Comparison of ENCODE assay signal across 8 cellular contexts in genomic region chr12:49763006-49763591, GRCh38. TPM values are rescaled to one million over a fixed set of nuclear protein-coding genes. Genes with fewer than 3 reads are reported as not detected.
DNase-seq lines count a peak whose midpoint lies in the region; ATAC-seq and TF ChIP-seq lines count a peak whose summit lies in the region.

No MANE protein-coding gene starts in this region.

- no peaks in the 10 kb centered on the region; the same call in 1 of the 2 replicates for H3K79me2 ChIP-seq in HCT116 (ENCODE audit: insufficient read depth, low read length)

- CTCF ChIA-PET in BJ (lab: Yijun Ruan, JAX) (interaction anchor here (0.8 to 3.1 kb wide), 10 partner anchors 10 to 76 kb away, joined by 3 to 19 read pairs (median 6); partner anchors contain the start of gene TMBIM6), HCT116 (lab: Charles Lee) (interaction anchor here (1.3 to 1.6 kb wide), 3 partner anchors 15 to 76 kb away, joined by 3 to 9 read pairs (median 7); partner anchors contain the start of gene TMBIM6)

- H3K36me3 ChIP-seq in BJ (ENCODE audit: control insufficient read depth, insufficient read depth, low read length) = peaks cover 37% of the 10 kb centered on the region
- H3K36me3 ChIP-seq in HCT116 (ENCODE audit: control insufficient read depth in 1 of 2, insufficient read depth in 2 of 2, low read length in 2 of 2) = peaks cover 45 to 56% of the 10 kb centered on the region in 2 experiments

- no peak overlapping the region for H3K4me2 ChIP-seq in HCT116 (ENCODE audit: low read length)

- H3K27ac Mint-ChIP-seq in activated naive CD4-positive, alpha-beta T cell treated with anti-CD3 and anti-CD28 coated beads, Interleukin-2, amount 50 U/mL, for 72 hours = peak overlapping the region; percentile 36 to 68

- peak; percentile 86 for TF ChIP-seq CTCF in BJ (IDR thresholded peaks at IDR 0.05; ENCODE audit: insufficient read depth, low read depth, low read length)
- peak; percentile 46 to 83 (median 75); a peak in 5 of 6 replicates for TF ChIP-seq CTCF in HCT116 (IDR thresholded peaks at IDR 0.05 in 2 of 3, conservative IDR thresholded peaks at IDR 0.05 in 1 of 3; ENCODE audit: borderline replicate concordance in 1 of 3, insufficient read depth in 1 of 3, low read depth in 2 of 3, low read length in 2 of 3)

- peaks cover 26 to 47% of the 10 kb centered on the region in 2 donors for H3K36me3 Mint-ChIP-seq in activated naive CD4-positive, alpha-beta T cell treated with anti-CD3 and anti-CD28 coated beads, Interleukin-2, amount 50 U/mL, for 72 hours

- DNase-seq in BJ (ENCODE audit: low read depth) (no peak), HCT116 (ENCODE audit: low read depth, low spot score) (no peak), SW480 (ENCODE audit: low spot score) (peak; percentile 33), left cardiac atrium (peak; percentile 78), sciatic nerve (ENCODE audit: low spot score) (peak; percentile 86)
- peak; percentile 63 to 83 for DNase-seq in activated naive CD4-positive, alpha-beta T cell treated with anti-CD3 and anti-CD28 coated beads, Interleukin-2, amount 50 U/mL, for 72 hours (ENCODE audit: low spot score in 2 of 2)

- POLR2A ChIA-PET in BJ (lab: Charles Lee) (no interaction called here), HCT116 (lab: Charles Lee) (interaction anchor here (3.1 kb wide), 1 partner anchor 22 kb away, joined by 11 read pairs; the partner anchor contains the start of gene TMBIM6)

- no peaks in the 10 kb centered on the region for H3K9me3 ChIP-seq in HCT116 (ENCODE audit: control insufficient read depth in 1 of 2, insufficient read depth in 1 of 2, low read depth in 1 of 2, low read length in 2 of 2)

- no peak overlapping the region for H3K4me3 ChIP-seq in BJ (ENCODE audit: low read depth, low read length)
- no peak overlapping the region for H3K4me3 ChIP-seq in HCT116 (replicated peaks in 1 of 2; ENCODE audit: low read depth in 1 of 2, low read length in 2 of 2)

- peaks cover 3% of the 10 kb centered on the region; the same call in 1 of the 2 replicates for H4K20me1 ChIP-seq in HCT116 (ENCODE audit: insufficient read depth)

- RAD21 ChIA-PET in HCT116 (lab: Charles Lee; ENCODE audit: low non-redundant PET in 1 of 2, low total read pairs in 2 of 2, uncharacterized antibody in 2 of 2, unreplicated experiment in 2 of 2) = no interaction called here

- no peak for TF ChIP-seq POLR2A in HCT116 (IDR thresholded peaks at IDR 0.05; ENCODE audit: borderline replicate concordance, extremely low read depth, insufficient read depth, insufficient read length)

- peak; percentile 17; the same call in 1 of the 2 replicates for TF ChIP-seq RAD21 in HCT116 (IDR thresholded peaks at IDR 0.05; ENCODE audit: low read depth)

- TSS peak; percentile 37 for BruUV-seq in HCT116 (replicated peaks; lab: Mats Ljungman, UMichigan)

- H3K27me3 ChIP-seq in BJ (ENCODE audit: control insufficient read depth, insufficient read depth, low read length) (no peaks in the 10 kb centered on the region), HCT116 (ENCODE audit: insufficient read depth, low read length) (no peaks in the 10 kb centered on the region)

- intact Hi-C loops in HCT116 (cut with micrococcal nuclease) (no loop called here), left cardiac atrium (cut with DNase I) (no loop called here), sciatic nerve (cut with DNase I) (no loop called here)

- no peak overlapping the region for H3K27ac ChIP-seq in HCT116 (ENCODE audit: low read depth, low read length)

- H2AFZ ChIP-seq in HCT116 (ENCODE audit: low read depth, low read length, poor library complexity, severe bottlenecking) = no peak overlapping the region

- no peak overlapping the region for H3K9ac ChIP-seq in HCT116 (ENCODE audit: low read length)

- H3K9me3 Mint-ChIP-seq in activated naive CD4-positive, alpha-beta T cell treated with anti-CD3 and anti-CD28 coated beads, Interleukin-2, amount 50 U/mL, for 72 hours = no peaks in the 10 kb centered on the region

- no peaks in the 10 kb centered on the region for H3K9me2 ChIP-seq in HCT116 (ENCODE audit: insufficient read depth)

- no peaks in the 10 kb centered on the region for H3K4me1 ChIP-seq in HCT116 (ENCODE audit: control insufficient read depth in 1 of 2, insufficient read depth in 2 of 2, low read length in 2 of 2)

- ATAC-seq in HCT116 (peak; percentile 90), left cardiac atrium (peak; percentile 58 to 69), sciatic nerve (peak; percentile 77), HG03108 (IDR thresholded peaks at IDR 0.05; ENCODE audit: unreplicated experiment) (no peak), GM19463 (IDR thresholded peaks at IDR 0.05; ENCODE audit: unreplicated experiment) (no peak)
- peak; percentile 55 to 60 for ATAC-seq in activated naive CD4-positive, alpha-beta T cell treated with anti-CD3 and anti-CD28 coated beads, Interleukin-2, amount 50 U/mL, for 72 hours

TF ChIP-seq in HCT116, 20 proteins besides CTCF, POLR2A, EP300 and RAD21:
- TF ChIP-seq SRF (IDR thresholded peaks at IDR 0.05; ENCODE audit: low read depth) (no peak), CBX3 (IDR thresholded peaks at IDR 0.05; ENCODE audit: low read depth) (no peak), REST (IDR thresholded peaks at IDR 0.05; ENCODE audit: low read depth) (no peak), CEBPB (IDR thresholded peaks at IDR 0.05; ENCODE audit: low read depth) (no peak), EGR1 (IDR thresholded peaks at IDR 0.05; ENCODE audit: low read depth) (no peak), ELF1 (IDR thresholded peaks at IDR 0.05; ENCODE audit: borderline replicate concordance, low read depth) (no peak), ZBTB33 (IDR thresholded peaks at IDR 0.05; ENCODE audit: extremely low read depth, insufficient replicate concordance, low read length) (no peak), TCF7L2 (IDR thresholded peaks at IDR 0.05; ENCODE audit: borderline replicate concordance, extremely low read depth, insufficient read depth, insufficient read length) (no peak), JUND (IDR thresholded peaks at IDR 0.05) (no peak), ZFX (IDR thresholded peaks at IDR 0.05) (no peak)
- TF ChIP-seq, protein P1, sequence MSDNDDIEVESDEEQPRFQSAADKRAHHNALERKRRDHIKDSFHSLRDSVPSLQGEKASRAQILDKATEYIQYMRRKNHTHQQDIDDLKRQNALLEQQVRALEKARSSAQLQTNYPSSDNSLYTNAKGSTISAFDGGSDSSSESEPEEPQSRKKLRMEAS (IDR thresholded peaks at IDR 0.05) = no peak

RNA-seq across cellular contexts. Expression of gene TMBIM6, which starts 21.7 kb away (rescaled TPM):
- 771 and 1,002 TPM in 2 replicates for polyA plus RNA-seq in BJ (2011; rRNA removed)
- 210 and 250 TPM in 2 replicates for polyA minus RNA-seq in BJ (2011; rRNA and poly(A)+ RNA removed)
- 510 TPM for total RNA-seq in HCT116 (2021; ENCODE audit: unreplicated experiment)
- 410 and 465 TPM in 2 replicates for polyA plus RNA-seq in HCT116 (2012)
- 100 to 1,000 TPM; 361 to 467 TPM for total RNA-seq in activated naive CD4-positive, alpha-beta T cell treated with anti-CD3 and anti-CD28 coated beads, Interleukin-2, amount 50 U/mL, for 72 hours
- 100 to 1,000 TPM; 260 to 276 TPM for total RNA-seq in left cardiac atrium
- 396 TPM for total RNA-seq in sciatic nerve

RNA-seq across cellular contexts. Expression of gene FMNL3, which starts 55.9 kb away (rescaled TPM):
- polyA plus RNA-seq in BJ (2011; rRNA removed) = 10.6 and 13.3 TPM in 2 replicates
- 28.3 and 32.5 TPM in 2 replicates for polyA minus RNA-seq in BJ (2011; rRNA and poly(A)+ RNA removed)
- total RNA-seq in HCT116 (2021; ENCODE audit: unreplicated experiment) (3.5 TPM), left cardiac atrium (10 to 100 TPM; 12.2 to 21.2 TPM), sciatic nerve (64.8 TPM)
- polyA plus RNA-seq in HCT116 (2012) = 1.4 and 1.5 TPM in 2 replicates
- 10 to 100 TPM; 25.9 to 27.6 TPM for total RNA-seq in activated naive CD4-positive, alpha-beta T cell treated with anti-CD3 and anti-CD28 coated beads, Interleukin-2, amount 50 U/mL, for 72 hours

Comparison
In these comparisons a context has a peak if more than half of its experiments do, and no peak if none do; other contexts are left out.
1. DNase-seq: peak in SW480 (single experiment), activated naive CD4-positive, alpha-beta T cell treated with anti-CD3 and anti-CD28 coated beads, Interleukin-2, amount 50 U/mL, for 72 hours (2 of 2), left cardiac atrium (single experiment) and sciatic nerve (single experiment); none in BJ (single experiment) and HCT116 (single experiment).
2. ATAC-seq: peak in HCT116 (single experiment), activated naive CD4-positive, alpha-beta T cell treated with anti-CD3 and anti-CD28 coated beads, Interleukin-2, amount 50 U/mL, for 72 hours (2 of 2), left cardiac atrium (2 of 2) and sciatic nerve (single experiment); none in HG03108 (single experiment) and GM19463 (single experiment).